7 cellular contexts compared by ENCODE assay signal in the genomic region with DNA sequence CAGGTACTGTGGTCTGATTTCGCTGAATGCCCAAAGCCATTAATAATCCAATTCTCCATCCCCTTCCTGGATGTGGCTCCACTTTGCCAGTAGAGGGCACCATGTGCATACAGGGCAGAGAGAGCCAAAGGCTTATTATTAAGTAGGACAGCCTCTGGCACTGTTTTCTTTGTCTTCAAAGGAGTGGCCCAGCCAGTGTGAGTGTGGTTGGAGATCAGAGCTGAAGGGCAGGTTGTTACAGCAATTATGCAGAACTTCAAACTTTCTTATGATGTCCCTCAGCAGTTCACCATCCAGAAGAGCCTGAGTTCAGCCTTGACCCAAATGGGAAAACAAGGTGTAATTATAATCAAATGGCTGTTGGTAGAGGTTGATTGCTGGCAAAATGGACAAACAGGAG. TPM values are rescaled to one million over a fixed set of nuclear protein-coding genes. Genes with fewer than 3 reads are reported as not detected.
A peak's percentile ranks its signal among the peaks of the same experiment; 100 is the strongest.
DNase-seq lines count a peak whose midpoint lies in the region; ATAC-seq and TF ChIP-seq lines count a peak whose summit lies in the region.

No MANE protein-coding gene starts in this region.

- H3K36me3 ChIP-seq in SJSA1: no peaks in the 10 kb centered on the region

- no peak overlapping the region for H3K27ac ChIP-seq in SJSA1

- H3K9me3 Mint-ChIP-seq in activated naive CD4-positive, alpha-beta T cell treated with anti-CD3 and anti-CD28 coated beads, Interleukin-2, amount 50 U/mL, for 72 hours: peaks cover 0 to 4% of the 10 kb centered on the region in 2 donors
- no peaks in the 10 kb centered on the region for H3K9me3 Mint-ChIP-seq in glutamatergic neuron (ENCODE audit: unreplicated experiment)

- H3K4me3 Mint-ChIP-seq in glutamatergic neuron (ENCODE audit: unreplicated experiment): no peak overlapping the region

- no peaks in the 10 kb centered on the region for H3K27me3 ChIP-seq in SJSA1 (replicated peaks)

- peak; percentile 93 to 99 for ATAC-seq in activated naive CD4-positive, alpha-beta T cell treated with anti-CD3 and anti-CD28 coated beads, Interleukin-2, amount 50 U/mL, for 72 hours

- no peaks in the 10 kb centered on the region for H3K9me3 ChIP-seq in SJSA1 (replicated peaks)

- peak; percentile 90 for TF ChIP-seq CTCF in GM12873 (IDR thresholded peaks at IDR 0.05; ENCODE audit: insufficient read depth, low read depth, low read length, missing control alignments)
- peak; percentile 76 for TF ChIP-seq CTCF in glutamatergic neuron (IDR thresholded peaks at IDR 0.05; ENCODE audit: partially characterized antibody, unreplicated experiment)

- no peaks in the 10 kb centered on the region for H3K27me3 Mint-ChIP-seq in glutamatergic neuron (ENCODE audit: unreplicated experiment)

- peaks cover 3% of the 10 kb centered on the region for H3K4me1 Mint-ChIP-seq in glutamatergic neuron (ENCODE audit: low read depth, unreplicated experiment)

- H3K4me3 ChIP-seq in SJSA1: no peak overlapping the region

- H3K4me1 ChIP-seq in SJSA1 (replicated peaks): no peaks in the 10 kb centered on the region

- H3K27ac Mint-ChIP-seq in activated naive CD4-positive, alpha-beta T cell treated with anti-CD3 and anti-CD28 coated beads, Interleukin-2, amount 50 U/mL, for 72 hours: peak overlapping the region in 1 of 2 donors; percentile 62
- peak overlapping the region; percentile 67 for H3K27ac Mint-ChIP-seq in glutamatergic neuron (ENCODE audit: unreplicated experiment)

- H3K36me3 Mint-ChIP-seq in activated naive CD4-positive, alpha-beta T cell treated with anti-CD3 and anti-CD28 coated beads, Interleukin-2, amount 50 U/mL, for 72 hours: no peaks in the 10 kb centered on the region
- no peaks in the 10 kb centered on the region for H3K36me3 Mint-ChIP-seq in glutamatergic neuron (ENCODE audit: unreplicated experiment)

- DNase-seq in HCEC 1CT (peak; percentile 64), LoVo (ENCODE audit: low spot score) (peak; percentile 80), SJSA1 (ENCODE audit: low read depth in 1 of 2, low spot score in 2 of 2) (peak; percentile 30 to 50), glutamatergic neuron (peak; percentile 65), putamen (ENCODE audit: low spot score) (peak; percentile 67)
- DNase-seq in activated naive CD4-positive, alpha-beta T cell treated with anti-CD3 and anti-CD28 coated beads, Interleukin-2, amount 50 U/mL, for 72 hours (ENCODE audit: low spot score in 2 of 2): peak; percentile 59

RNA-seq across cellular contexts. Expression of a gene that starts 38.6 kb away (rescaled TPM):
- 14.8 and 24.4 TPM in 2 replicates for total RNA-seq in SJSA1 (2014; rRNA removed; shearing (Covaris generic))
- 10 to 100 TPM; 48.8 to 66.5 TPM for total RNA-seq in activated naive CD4-positive, alpha-beta T cell treated with anti-CD3 and anti-CD28 coated beads, Interleukin-2, amount 50 U/mL, for 72 hours
- total RNA-seq in glutamatergic neuron (ENCODE audit: unreplicated experiment): 122 TPM
